1 cellular context compared by ENCODE assay signal in the genomic region with DNA sequence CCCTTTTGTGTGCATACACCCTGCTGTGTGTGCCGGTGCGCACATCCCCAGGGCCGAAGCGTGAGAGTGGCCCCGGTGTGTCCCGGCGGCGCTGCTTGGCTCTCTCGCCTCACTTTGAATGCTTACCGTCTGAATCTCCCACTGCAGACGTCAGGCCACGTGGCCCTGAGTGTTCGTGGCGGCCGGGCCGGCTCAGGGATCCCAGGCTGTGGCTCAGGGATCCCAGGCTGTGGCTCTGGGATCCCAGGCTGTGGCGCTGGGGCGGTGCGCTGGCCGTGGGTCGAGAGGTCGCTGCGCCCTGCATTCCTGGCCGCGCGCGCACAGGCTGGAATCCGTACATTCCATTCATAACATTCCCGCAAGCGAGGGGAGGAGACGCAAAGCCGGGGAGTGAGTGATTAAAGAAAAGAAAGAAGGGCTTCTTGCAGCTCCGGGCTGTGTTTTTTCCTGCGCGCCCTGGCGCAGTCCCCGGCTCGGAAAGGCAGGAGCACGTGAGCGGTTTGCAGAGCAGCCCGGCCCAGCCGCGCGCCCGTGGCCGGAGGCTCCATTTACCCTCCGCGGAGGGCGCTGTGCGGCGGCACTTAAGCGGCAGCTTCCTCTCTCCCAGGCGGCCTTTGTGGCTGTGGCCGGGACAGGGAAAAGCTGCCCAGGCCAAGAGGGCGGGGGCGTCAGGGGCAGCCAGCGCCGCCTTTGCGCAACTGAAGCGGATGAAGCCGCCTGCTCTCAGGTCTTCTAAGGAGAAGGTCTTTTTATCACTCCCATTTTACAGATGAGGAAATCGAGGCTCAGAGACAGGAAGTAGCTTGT.
TF ChIP-seq lines count a peak whose summit lies in the region.

No MANE protein-coding gene starts in this region.

TF ChIP-seq in HepG2, 621 proteins besides CTCF, POLR2A, EP300 and RAD21 (continued from another document and continues in another):
- TF ChIP-seq, protein P1, sequence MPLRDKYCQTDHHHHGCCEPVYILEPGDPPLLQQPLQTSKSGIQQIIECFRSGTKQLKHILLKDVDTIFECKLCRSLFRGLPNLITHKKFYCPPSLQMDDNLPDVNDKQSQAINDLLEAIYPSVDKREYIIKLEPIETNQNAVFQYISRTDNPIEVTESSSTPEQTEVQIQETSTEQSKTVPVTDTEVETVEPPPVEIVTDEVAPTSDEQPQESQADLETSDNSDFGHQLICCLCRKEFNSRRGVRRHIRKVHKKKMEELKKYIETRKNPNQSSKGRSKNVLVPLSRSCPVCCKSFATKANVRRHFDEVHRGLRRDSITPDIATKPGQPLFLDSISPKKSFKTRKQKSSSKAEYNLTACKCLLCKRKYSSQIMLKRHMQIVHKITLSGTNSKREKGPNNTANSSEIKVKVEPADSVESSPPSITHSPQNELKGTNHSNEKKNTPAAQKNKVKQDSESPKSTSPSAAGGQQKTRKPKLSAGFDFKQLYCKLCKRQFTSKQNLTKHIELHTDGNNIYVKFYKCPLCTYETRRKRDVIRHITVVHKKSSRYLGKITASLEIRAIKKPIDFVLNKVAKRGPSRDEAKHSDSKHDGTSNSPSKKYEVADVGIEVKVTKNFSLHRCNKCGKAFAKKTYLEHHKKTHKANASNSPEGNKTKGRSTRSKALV (CRISPR knock-in tag; IDR thresholded peaks at IDR 0.05), result peak; percentile 99
- TF ChIP-seq, protein P2, sequence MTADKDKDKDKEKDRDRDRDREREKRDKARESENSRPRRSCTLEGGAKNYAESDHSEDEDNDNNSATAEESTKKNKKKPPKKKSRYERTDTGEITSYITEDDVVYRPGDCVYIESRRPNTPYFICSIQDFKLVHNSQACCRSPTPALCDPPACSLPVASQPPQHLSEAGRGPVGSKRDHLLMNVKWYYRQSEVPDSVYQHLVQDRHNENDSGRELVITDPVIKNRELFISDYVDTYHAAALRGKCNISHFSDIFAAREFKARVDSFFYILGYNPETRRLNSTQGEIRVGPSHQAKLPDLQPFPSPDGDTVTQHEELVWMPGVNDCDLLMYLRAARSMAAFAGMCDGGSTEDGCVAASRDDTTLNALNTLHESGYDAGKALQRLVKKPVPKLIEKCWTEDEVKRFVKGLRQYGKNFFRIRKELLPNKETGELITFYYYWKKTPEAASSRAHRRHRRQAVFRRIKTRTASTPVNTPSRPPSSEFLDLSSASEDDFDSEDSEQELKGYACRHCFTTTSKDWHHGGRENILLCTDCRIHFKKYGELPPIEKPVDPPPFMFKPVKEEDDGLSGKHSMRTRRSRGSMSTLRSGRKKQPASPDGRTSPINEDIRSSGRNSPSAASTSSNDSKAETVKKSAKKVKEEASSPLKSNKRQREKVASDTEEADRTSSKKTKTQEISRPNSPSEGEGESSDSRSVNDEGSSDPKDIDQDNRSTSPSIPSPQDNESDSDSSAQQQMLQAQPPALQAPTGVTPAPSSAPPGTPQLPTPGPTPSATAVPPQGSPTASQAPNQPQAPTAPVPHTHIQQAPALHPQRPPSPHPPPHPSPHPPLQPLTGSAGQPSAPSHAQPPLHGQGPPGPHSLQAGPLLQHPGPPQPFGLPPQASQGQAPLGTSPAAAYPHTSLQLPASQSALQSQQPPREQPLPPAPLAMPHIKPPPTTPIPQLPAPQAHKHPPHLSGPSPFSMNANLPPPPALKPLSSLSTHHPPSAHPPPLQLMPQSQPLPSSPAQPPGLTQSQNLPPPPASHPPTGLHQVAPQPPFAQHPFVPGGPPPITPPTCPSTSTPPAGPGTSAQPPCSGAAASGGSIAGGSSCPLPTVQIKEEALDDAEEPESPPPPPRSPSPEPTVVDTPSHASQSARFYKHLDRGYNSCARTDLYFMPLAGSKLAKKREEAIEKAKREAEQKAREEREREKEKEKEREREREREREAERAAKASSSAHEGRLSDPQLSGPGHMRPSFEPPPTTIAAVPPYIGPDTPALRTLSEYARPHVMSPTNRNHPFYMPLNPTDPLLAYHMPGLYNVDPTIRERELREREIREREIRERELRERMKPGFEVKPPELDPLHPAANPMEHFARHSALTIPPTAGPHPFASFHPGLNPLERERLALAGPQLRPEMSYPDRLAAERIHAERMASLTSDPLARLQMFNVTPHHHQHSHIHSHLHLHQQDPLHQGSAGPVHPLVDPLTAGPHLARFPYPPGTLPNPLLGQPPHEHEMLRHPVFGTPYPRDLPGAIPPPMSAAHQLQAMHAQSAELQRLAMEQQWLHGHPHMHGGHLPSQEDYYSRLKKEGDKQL (CRISPR knock-in tag; IDR thresholded peaks at IDR 0.05; ENCODE audit: low read depth), result peak; percentile 32; the same call in 1 of the 2 replicates
- TF ChIP-seq KLF16 (CRISPR knock-in tag; IDR thresholded peaks at IDR 0.05) (peak in 1 of 2 experiments; percentile 50; a peak in 1 of 4 replicates), ZNF616 (CRISPR knock-in tag; IDR thresholded peaks at IDR 0.05; ENCODE audit: low read depth) (0 out of 2 replicates have a peak, but pooled peaks have one; percentile 59), ZNF441 (CRISPR knock-in tag; IDR thresholded peaks at IDR 0.05; ENCODE audit: borderline replicate concordance) (0 out of 2 replicates have a peak, but pooled peaks have one; percentile 29), MYC (CRISPR knock-in tag; IDR thresholded peaks at IDR 0.05; ENCODE audit: borderline replicate concordance) (peak; percentile 72; the same call in 1 of the 2 replicates), NFIB (CRISPR knock-in tag; IDR thresholded peaks at IDR 0.05; ENCODE audit: borderline replicate concordance) (no peak), SALL1 (CRISPR knock-in tag; IDR thresholded peaks at IDR 0.05) (peak; percentile 58), ZNF263 (CRISPR knock-in tag; IDR thresholded peaks at IDR 0.05) (no peak; the same call in 1 of the 2 replicates), ZNF121 (CRISPR knock-in tag; IDR thresholded peaks at IDR 0.05) (peak; percentile 87), SMARCE1 (IDR thresholded peaks at IDR 0.05; ENCODE audit: borderline replicate concordance) (no peak), TAF1 (CRISPR knock-in tag; IDR thresholded peaks at IDR 0.05) (peak; percentile 37; the same call in 1 of the 2 replicates), JUN (CRISPR knock-in tag; IDR thresholded peaks at IDR 0.05) (no peak), ZNF883 (CRISPR knock-in tag; IDR thresholded peaks at IDR 0.05; ENCODE audit: not compliant biosample characterization) (peak; percentile 80), ZSCAN30 (CRISPR knock-in tag; IDR thresholded peaks at IDR 0.05) (no peak), GTF3A (CRISPR knock-in tag; conservative IDR thresholded peaks at IDR 0.05) (no peak), YEATS2 (CRISPR knock-in tag; IDR thresholded peaks at IDR 0.05; ENCODE audit: borderline replicate concordance) (peak; percentile 27; the same call in 1 of the 2 replicates), GABPB1 (CRISPR knock-in tag; IDR thresholded peaks at IDR 0.05) (peak; percentile 76; the same call in 1 of the 2 replicates), ZNF572 (CRISPR knock-in tag; IDR thresholded peaks at IDR 0.05) (0 out of 2 replicates have a peak, but pooled peaks have one; percentile 25), ZNF547 (CRISPR knock-in tag; IDR thresholded peaks at IDR 0.05) (peak; percentile 51; the same call in 1 of the 2 replicates), FOXP1 (IDR thresholded peaks at IDR 0.05) (no peak), FOXP1 (CRISPR knock-in tag; IDR thresholded peaks at IDR 0.05) (peak; percentile 26; the same call in 1 of the 2 replicates), ADNP (CRISPR knock-in tag; IDR thresholded peaks at IDR 0.05) (0 out of 2 replicates have a peak, but pooled peaks have one; percentile 83), HNF4A (CRISPR knock-in tag; IDR thresholded peaks at IDR 0.05) (peak; percentile 54), ZFP41 (CRISPR knock-in tag; IDR thresholded peaks at IDR 0.05; ENCODE audit: borderline replicate concordance) (no peak), MEF2D (CRISPR knock-in tag; IDR thresholded peaks at IDR 0.05) (0 out of 2 replicates have a peak, but pooled peaks have one; percentile 29)
- TF ChIP-seq, protein P3, sequence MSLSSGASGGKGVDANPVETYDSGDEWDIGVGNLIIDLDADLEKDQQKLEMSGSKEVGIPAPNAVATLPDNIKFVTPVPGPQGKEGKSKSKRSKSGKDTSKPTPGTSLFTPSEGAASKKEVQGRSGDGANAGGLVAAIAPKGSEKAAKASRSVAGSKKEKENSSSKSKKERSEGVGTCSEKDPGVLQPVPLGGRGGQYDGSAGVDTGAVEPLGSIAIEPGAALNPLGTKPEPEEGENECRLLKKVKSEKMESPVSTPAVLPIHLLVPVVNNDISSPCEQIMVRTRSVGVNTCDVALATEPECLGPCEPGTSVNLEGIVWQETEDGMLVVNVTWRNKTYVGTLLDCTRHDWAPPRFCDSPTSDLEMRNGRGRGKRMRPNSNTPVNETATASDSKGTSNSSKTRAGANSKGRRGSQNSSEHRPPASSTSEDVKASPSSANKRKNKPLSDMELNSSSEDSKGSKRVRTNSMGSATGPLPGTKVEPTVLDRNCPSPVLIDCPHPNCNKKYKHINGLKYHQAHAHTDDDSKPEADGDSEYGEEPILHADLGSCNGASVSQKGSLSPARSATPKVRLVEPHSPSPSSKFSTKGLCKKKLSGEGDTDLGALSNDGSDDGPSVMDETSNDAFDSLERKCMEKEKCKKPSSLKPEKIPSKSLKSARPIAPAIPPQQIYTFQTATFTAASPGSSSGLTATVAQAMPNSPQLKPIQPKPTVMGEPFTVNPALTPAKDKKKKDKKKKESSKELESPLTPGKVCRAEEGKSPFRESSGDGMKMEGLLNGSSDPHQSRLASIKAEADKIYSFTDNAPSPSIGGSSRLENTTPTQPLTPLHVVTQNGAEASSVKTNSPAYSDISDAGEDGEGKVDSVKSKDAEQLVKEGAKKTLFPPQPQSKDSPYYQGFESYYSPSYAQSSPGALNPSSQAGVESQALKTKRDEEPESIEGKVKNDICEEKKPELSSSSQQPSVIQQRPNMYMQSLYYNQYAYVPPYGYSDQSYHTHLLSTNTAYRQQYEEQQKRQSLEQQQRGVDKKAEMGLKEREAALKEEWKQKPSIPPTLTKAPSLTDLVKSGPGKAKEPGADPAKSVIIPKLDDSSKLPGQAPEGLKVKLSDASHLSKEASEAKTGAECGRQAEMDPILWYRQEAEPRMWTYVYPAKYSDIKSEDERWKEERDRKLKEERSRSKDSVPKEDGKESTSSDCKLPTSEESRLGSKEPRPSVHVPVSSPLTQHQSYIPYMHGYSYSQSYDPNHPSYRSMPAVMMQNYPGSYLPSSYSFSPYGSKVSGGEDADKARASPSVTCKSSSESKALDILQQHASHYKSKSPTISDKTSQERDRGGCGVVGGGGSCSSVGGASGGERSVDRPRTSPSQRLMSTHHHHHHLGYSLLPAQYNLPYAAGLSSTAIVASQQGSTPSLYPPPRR (CRISPR knock-in tag; IDR thresholded peaks at IDR 0.05; ENCODE audit: borderline replicate concordance), result no peak
- TF ChIP-seq, protein P4, sequence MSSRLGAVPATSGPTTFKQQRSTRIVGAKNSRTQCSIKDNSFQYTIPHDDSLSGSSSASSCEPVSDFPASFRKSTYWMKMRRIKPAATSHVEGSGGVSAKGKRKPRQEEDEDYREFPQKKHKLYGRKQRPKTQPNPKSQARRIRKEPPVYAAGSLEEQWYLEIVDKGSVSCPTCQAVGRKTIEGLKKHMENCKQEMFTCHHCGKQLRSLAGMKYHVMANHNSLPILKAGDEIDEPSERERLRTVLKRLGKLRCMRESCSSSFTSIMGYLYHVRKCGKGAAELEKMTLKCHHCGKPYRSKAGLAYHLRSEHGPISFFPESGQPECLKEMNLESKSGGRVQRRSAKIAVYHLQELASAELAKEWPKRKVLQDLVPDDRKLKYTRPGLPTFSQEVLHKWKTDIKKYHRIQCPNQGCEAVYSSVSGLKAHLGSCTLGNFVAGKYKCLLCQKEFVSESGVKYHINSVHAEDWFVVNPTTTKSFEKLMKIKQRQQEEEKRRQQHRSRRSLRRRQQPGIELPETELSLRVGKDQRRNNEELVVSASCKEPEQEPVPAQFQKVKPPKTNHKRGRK (CRISPR knock-in tag; IDR thresholded peaks at IDR 0.05), result 0 out of 2 replicates have a peak, but pooled peaks have one; percentile 26
- TF ChIP-seq, protein P5, sequence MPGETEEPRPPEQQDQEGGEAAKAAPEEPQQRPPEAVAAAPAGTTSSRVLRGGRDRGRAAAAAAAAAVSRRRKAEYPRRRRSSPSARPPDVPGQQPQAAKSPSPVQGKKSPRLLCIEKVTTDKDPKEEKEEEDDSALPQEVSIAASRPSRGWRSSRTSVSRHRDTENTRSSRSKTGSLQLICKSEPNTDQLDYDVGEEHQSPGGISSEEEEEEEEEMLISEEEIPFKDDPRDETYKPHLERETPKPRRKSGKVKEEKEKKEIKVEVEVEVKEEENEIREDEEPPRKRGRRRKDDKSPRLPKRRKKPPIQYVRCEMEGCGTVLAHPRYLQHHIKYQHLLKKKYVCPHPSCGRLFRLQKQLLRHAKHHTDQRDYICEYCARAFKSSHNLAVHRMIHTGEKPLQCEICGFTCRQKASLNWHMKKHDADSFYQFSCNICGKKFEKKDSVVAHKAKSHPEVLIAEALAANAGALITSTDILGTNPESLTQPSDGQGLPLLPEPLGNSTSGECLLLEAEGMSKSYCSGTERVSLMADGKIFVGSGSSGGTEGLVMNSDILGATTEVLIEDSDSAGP (CRISPR knock-in tag; IDR thresholded peaks at IDR 0.05; ENCODE audit: borderline replicate concordance), result peak; percentile 67; the same call in 1 of the 2 replicates
- TF ChIP-seq, protein P6, sequence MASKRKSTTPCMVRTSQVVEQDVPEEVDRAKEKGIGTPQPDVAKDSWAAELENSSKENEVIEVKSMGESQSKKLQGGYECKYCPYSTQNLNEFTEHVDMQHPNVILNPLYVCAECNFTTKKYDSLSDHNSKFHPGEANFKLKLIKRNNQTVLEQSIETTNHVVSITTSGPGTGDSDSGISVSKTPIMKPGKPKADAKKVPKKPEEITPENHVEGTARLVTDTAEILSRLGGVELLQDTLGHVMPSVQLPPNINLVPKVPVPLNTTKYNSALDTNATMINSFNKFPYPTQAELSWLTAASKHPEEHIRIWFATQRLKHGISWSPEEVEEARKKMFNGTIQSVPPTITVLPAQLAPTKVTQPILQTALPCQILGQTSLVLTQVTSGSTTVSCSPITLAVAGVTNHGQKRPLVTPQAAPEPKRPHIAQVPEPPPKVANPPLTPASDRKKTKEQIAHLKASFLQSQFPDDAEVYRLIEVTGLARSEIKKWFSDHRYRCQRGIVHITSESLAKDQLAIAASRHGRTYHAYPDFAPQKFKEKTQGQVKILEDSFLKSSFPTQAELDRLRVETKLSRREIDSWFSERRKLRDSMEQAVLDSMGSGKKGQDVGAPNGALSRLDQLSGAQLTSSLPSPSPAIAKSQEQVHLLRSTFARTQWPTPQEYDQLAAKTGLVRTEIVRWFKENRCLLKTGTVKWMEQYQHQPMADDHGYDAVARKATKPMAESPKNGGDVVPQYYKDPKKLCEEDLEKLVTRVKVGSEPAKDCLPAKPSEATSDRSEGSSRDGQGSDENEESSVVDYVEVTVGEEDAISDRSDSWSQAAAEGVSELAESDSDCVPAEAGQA (IDR thresholded peaks at IDR 0.05; ENCODE audit: low read depth), result no peak
- TF ChIP-seq, protein P6 (CRISPR knock-in tag; IDR thresholded peaks at IDR 0.05; ENCODE audit: borderline replicate concordance), result no peak
